ENCODE assay signal across 7 cellular contexts in genomic region chr6:45806172-45806571, GRCh38.
"Had no signal": no experiment of that assay in that cellular context is flagged by ENCODE, and none has a peak within 500 bp of the region (broad histone marks: within the 10 kb centered on the region; RNA-seq: fewer than 3 reads in every experiment).

No MANE protein-coding gene starts in this region.

- H2AFZ ChIP-seq: GM23338 had no signal

- DNase-seq: H9, HCEC 1CT, HFFc6, IMR-90, KG1 had no signal

- H3K4me2 ChIP-seq: GM23338 had no signal

- H3K4me3 ChIP-seq: GM23338, K562 had no signal

- ATAC-seq: GM23338, K562 had no signal
